Comparison of ENCODE assay signal across 8 cellular contexts in the genomic region with DNA sequence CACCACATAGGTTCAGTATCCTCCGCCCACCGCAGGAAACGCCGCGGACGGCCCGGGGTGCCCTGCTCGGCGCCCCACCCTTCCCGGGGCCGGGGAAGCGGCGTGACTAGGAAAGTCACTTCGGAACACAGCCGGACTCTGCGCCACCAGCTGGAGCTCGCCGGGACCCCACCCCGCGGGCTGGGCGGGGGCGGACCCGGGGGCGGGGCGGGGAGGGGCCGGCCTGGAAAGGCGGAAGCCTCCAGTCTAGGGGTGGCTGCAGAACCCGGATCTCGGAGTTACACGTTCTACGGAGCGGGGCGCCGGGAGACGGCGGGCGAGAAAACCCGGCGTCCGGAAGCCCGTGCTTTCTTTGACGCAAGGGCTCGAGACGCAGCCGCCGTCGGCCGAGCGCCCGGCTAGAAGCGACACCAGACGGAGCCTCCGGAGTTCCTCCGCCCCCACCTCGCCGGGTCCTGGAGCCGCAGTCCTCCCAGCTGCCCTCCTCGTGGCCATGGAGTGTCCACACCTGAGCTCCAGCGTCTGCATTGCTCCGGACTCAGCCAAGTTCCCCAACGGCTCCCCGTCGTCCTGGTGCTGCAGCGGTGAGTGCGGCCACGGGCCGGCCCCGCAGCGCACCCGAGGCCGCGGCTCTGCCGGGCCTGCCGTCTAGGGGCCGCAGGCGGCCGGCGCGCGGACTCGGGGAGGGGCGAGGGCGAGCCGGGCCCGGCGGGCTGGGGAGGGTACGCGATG. TPM values are rescaled to one million over a fixed set of nuclear protein-coding genes. Genes with fewer than 3 reads are reported as not detected.
A peak's percentile ranks its signal among the peaks of the same experiment; 100 is the strongest.
DNase-seq lines count a peak whose midpoint lies in the region; ATAC-seq and TF ChIP-seq lines count a peak whose summit lies in the region.

TSS of gene USP3 (plus strand) at position 347 of the 732 bp plus-strand sequence. CDS start at position 494, 147 bp downstream.

- no peak within 1 kb of the TSS for H2AFZ ChIP-seq in OCI-LY1 (ENCODE audit: low read length)

- H3K4me1 Mint-ChIP-seq in Calu3 (ENCODE audit: low read depth, unreplicated experiment): peaks cover 77% of the 10 kb centered on the region

- peak within 1 kb of the TSS; percentile 88 for H3K4me3 Mint-ChIP-seq in Calu3 (ENCODE audit: low read depth, unreplicated experiment)

- H4K20me1 ChIP-seq in OCI-LY1 (ENCODE audit: insufficient read depth, low read length): no peaks in the 10 kb centered on the region

- H3K9ac ChIP-seq in HUES64 (ENCODE audit: low read depth, low read length) (peak within 1 kb of the TSS; percentile 81), OCI-LY1 (ENCODE audit: low read length) (peak within 1 kb of the TSS; percentile 90)

- TF ChIP-seq CTCF in Calu3 (IDR thresholded peaks at IDR 0.05; ENCODE audit: unreplicated experiment) (no peak), OCI-LY1 (IDR thresholded peaks at IDR 0.05; ENCODE audit: low read length) (0 out of 2 replicates have a peak, but pooled peaks have one; percentile 13)

- CTCF ChIA-PET in Calu3 (lab: Charles Lee): interaction anchor here (0.6 to 3.9 kb wide), 10 partner anchors 14 to 114 kb away, joined by 3 to 30 read pairs (median 6); no protein-coding TSS in a partner anchor

- no peaks in the 10 kb centered on the region for H3K36me3 ChIP-seq in HUES64 (ENCODE audit: insufficient read depth, low read length)
- H3K36me3 ChIP-seq in OCI-LY1 (ENCODE audit: insufficient read depth, low read length): no peaks in the 10 kb centered on the region

- H3K4me1 ChIP-seq in HUES64 (ENCODE audit: insufficient read depth, low read length) (peaks cover 14% of the 10 kb centered on the region; the same call in 1 of the 2 replicates), OCI-LY1 (ENCODE audit: insufficient read depth, low read length, severe bottlenecking) (peaks cover 82% of the 10 kb centered on the region)

- no peak within 1 kb of the TSS for H3K27ac ChIP-seq in HUES64 (ENCODE audit: low read depth, low read length)
- peak within 1 kb of the TSS; percentile 93 for H3K27ac ChIP-seq in OCI-LY1 (ENCODE audit: low read depth, low read length, poor library complexity, severe bottlenecking)

- intact Hi-C loops in Calu3 (cut with micrococcal nuclease; ENCODE audit: unreplicated experiment): no loop called here

- peak; percentile 44 for ATAC-seq in GM21423 (IDR thresholded peaks at IDR 0.05; ENCODE audit: unreplicated experiment)

- H3K27me3 ChIP-seq in HUES64 (ENCODE audit: insufficient read depth, low read length) (peaks cover 97% of the 10 kb centered on the region), OCI-LY1 (ENCODE audit: insufficient read depth, low read length) (no peaks in the 10 kb centered on the region)

- no peaks in the 10 kb centered on the region for H3K9me3 Mint-ChIP-seq in Calu3 (ENCODE audit: low read depth, unreplicated experiment)

- no peaks in the 10 kb centered on the region for H3K27me3 Mint-ChIP-seq in Calu3 (ENCODE audit: unreplicated experiment)

- no peaks in the 10 kb centered on the region for H3K9me2 ChIP-seq in OCI-LY1 (ENCODE audit: low read depth, low read length)

- in situ Hi-C loops in endometrial microvascular endothelial cells (cut with HindIII; ENCODE audit: inconsistent ontology term, low pct_unique_long_range_greater_than_20kb, low sequenced_read_pairs): no loop called here

- peak within 1 kb of the TSS; percentile 97 for H3K27ac Mint-ChIP-seq in Calu3 (ENCODE audit: unreplicated experiment)

- H3F3A ChIP-seq in OCI-LY1 (ENCODE audit: insufficient read depth, low read length): no peaks in the 10 kb centered on the region

- peaks cover 43% of the 10 kb centered on the region for H3K79me2 ChIP-seq in OCI-LY1 (ENCODE audit: insufficient read depth, low read length)

- BruUV-seq in Calu3 (replicated peaks; lab: Mats Ljungman, UMichigan): no TSS peak

- peaks cover 49% of the 10 kb centered on the region for H3K36me3 Mint-ChIP-seq in Calu3 (ENCODE audit: insufficient read depth, unreplicated experiment)

- WGBS in HUES64: under 1% methylated on average over 88 of the region's 88 CpGs

- H3K9me3 ChIP-seq in HUES64 (ENCODE audit: insufficient read depth, low read depth, low read length): no peaks in the 10 kb centered on the region
- H3K9me3 ChIP-seq in OCI-LY1 (ENCODE audit: low read length): no peaks in the 10 kb centered on the region

- H3K4me3 ChIP-seq in HUES64 (ENCODE audit: low read length) (peak within 1 kb of the TSS; percentile 78), OCI-LY1 (ENCODE audit: low read depth, low read length, poor library complexity, severe bottlenecking) (peak within 1 kb of the TSS; percentile 89)

- H3K4me2 ChIP-seq in OCI-LY1 (ENCODE audit: low read length): peak within 1 kb of the TSS; percentile 95

- DNase-seq in Calu3 (peak; percentile 97), midbrain (lab: John Stamatoyannopoulos, UW) (peak; percentile 92)
- peak; percentile 92 for DNase-seq in activated CD8-positive, alpha-beta memory T cell treated with anti-CD3 and anti-CD28 coated beads, Interleukin-2, amount 50 U/mL, for 4 hours
- DNase-seq in stimulated activated CD8-positive, alpha-beta memory T cell treated with anti-CD3 and anti-CD28 coated beads, Interleukin-15, amount 100 ng/mL, for 48 hours (ENCODE audit: low read depth in 2 of 2): peak; percentile 89

RNA-seq across cellular contexts. Expression of gene USP3, which starts in this region (rescaled TPM):
- 70.7 and 80.8 TPM in 2 replicates for total RNA-seq in Calu3 (2022)
- 23.4 TPM for polyA plus RNA-seq in HUES64 (2013, experiment 1 of 2)
- polyA plus RNA-seq in HUES64 (2013, experiment 2 of 2): 33.9 TPM
- 35.1 TPM for total RNA-seq in endometrial microvascular endothelial cells (ENCODE audit: inconsistent ontology term)
